In genomic region chr2:232876071-232876977, GRCh38 we compare ENCODE assay signal across 8 cellular contexts. TPM values are rescaled to one million over a fixed set of nuclear protein-coding genes. Genes with fewer than 3 reads are reported as not detected.
DNase-seq lines count a peak whose midpoint lies in the region; ATAC-seq and TF ChIP-seq lines count a peak whose summit lies in the region.

No MANE protein-coding gene starts in this region.

- H3K27me3 ChIP-seq in GM06990 (replicated peaks; ENCODE audit: control insufficient read depth, insufficient read depth, low read length) (no peaks in the 10 kb centered on the region), Caco-2 (replicated peaks; ENCODE audit: control insufficient read depth, insufficient read depth, low read length) (no peaks in the 10 kb centered on the region)

- DNase-seq in GM06990 (ENCODE audit: extremely low read depth, insufficient read length): peak; percentile 72
- peak; percentile 61 for DNase-seq in HT-29 (ENCODE audit: low spot score)
- DNase-seq in activated CD8-positive, alpha-beta T cell treated with anti-CD3 and anti-CD28 coated beads for 36 hours: peak; percentile 50
- peak in 1 of 2 donors; percentile 53 for DNase-seq in foreskin fibroblast
- no peak for DNase-seq in neural crest cell (ENCODE audit: low read depth, low spot score)
- DNase-seq in ureter (ENCODE audit: low spot score): no peak
- DNase-seq in cortex of kidney (lab: John Stamatoyannopoulos, UW): no peak
- DNase-seq in Caco-2: no peak

- H3K36me3 ChIP-seq in GM06990 (ENCODE audit: control insufficient read depth, insufficient read depth, low read length) (no peaks in the 10 kb centered on the region; the same call in 1 of the 2 replicates), Caco-2 (ENCODE audit: control insufficient read depth, insufficient read depth, low read length) (no peaks in the 10 kb centered on the region)

- peak overlapping the region; percentile 61 for H3K4me3 Mint-ChIP-seq in activated CD8-positive, alpha-beta T cell treated with anti-CD3 and anti-CD28 coated beads for 36 hours
- H3K4me3 Mint-ChIP-seq in neural crest cell (no peak overlapping the region), Caco-2 (ENCODE audit: unreplicated experiment) (no peak overlapping the region)

- H3K4me3 ChIP-seq in GM06990 (replicated peaks; ENCODE audit: low read depth, low read length) (peak overlapping the region; percentile 63), foreskin fibroblast (ENCODE audit: low read depth in 1 of 2, low read length in 2 of 2) (peak overlapping the region; percentile 22 to 39), Caco-2 (ENCODE audit: low read depth, low read length) (no peak overlapping the region)

- H3K4me1 ChIP-seq in Caco-2: 0 out of 2 replicates have a peak, but pooled peaks cover 9% of the 10 kb centered on the region

- CTCF ChIA-PET in activated CD8-positive, alpha-beta T cell treated with anti-CD3 and anti-CD28 coated beads for 36 hours (lab: Charles Lee): interaction anchor here (1.0 kb wide), 1 partner anchor 178 kb away, joined by 5 read pairs; no protein-coding TSS in a partner anchor
- CTCF ChIA-PET in Caco-2 (lab: Charles Lee): no interaction called here

- no peaks in the 10 kb centered on the region for H3K36me3 Mint-ChIP-seq in activated CD8-positive, alpha-beta T cell treated with anti-CD3 and anti-CD28 coated beads for 36 hours (ENCODE audit: low read depth)
- H3K36me3 Mint-ChIP-seq in neural crest cell (ENCODE audit: low read depth): no peaks in the 10 kb centered on the region
- peaks cover 6% of the 10 kb centered on the region for H3K36me3 Mint-ChIP-seq in Caco-2 (ENCODE audit: insufficient read depth, unreplicated experiment)

- no peaks in the 10 kb centered on the region for H3K9me3 Mint-ChIP-seq in activated CD8-positive, alpha-beta T cell treated with anti-CD3 and anti-CD28 coated beads for 36 hours
- H3K9me3 Mint-ChIP-seq in neural crest cell: no peaks in the 10 kb centered on the region
- H3K9me3 Mint-ChIP-seq in Caco-2 (ENCODE audit: unreplicated experiment): no peaks in the 10 kb centered on the region

- POLR2A ChIA-PET in activated CD8-positive, alpha-beta T cell treated with anti-CD3 and anti-CD28 coated beads for 36 hours (lab: Charles Lee): no interaction called here
- POLR2A ChIA-PET in Caco-2 (lab: Charles Lee): no interaction called here

- peak; percentile 68 for ATAC-seq in activated CD8-positive, alpha-beta T cell treated with anti-CD3 and anti-CD28 coated beads for 36 hours

- intact Hi-C loops in activated CD8-positive, alpha-beta T cell treated with anti-CD3 and anti-CD28 coated beads for 36 hours (cut with micrococcal nuclease): loop anchor here (10.0 kb wide), 1 partner anchor 378 kb away; the partner anchor contains the start of gene ATG16L1
- intact Hi-C loops in Caco-2 (cut with micrococcal nuclease; ENCODE audit: unreplicated experiment): no loop called here

- BruUV-seq in Caco-2 (replicated peaks; lab: Mats Ljungman, UMichigan): no TSS peak

- peak; percentile 29 for TF ChIP-seq CTCF in GM06990 (IDR thresholded peaks at IDR 0.05; ENCODE audit: insufficient read depth, low read length, poor library complexity, severe bottlenecking)
- peak; percentile 42 for TF ChIP-seq CTCF in activated CD8-positive, alpha-beta T cell treated with anti-CD3 and anti-CD28 coated beads for 36 hours (IDR thresholded peaks at IDR 0.05)
- TF ChIP-seq CTCF in foreskin fibroblast (IDR thresholded peaks at IDR 0.05; ENCODE audit: low read depth, low read length): no peak
- peak; percentile 56 for TF ChIP-seq CTCF in neural crest cell (conservative IDR thresholded peaks at IDR 0.05)
- no peak for TF ChIP-seq CTCF in Caco-2 (IDR thresholded peaks at IDR 0.05; ENCODE audit: insufficient read depth in 1 of 2, low read depth in 1 of 2, low read length in 1 of 2, severe bottlenecking in 1 of 2, unreplicated experiment in 1 of 2)

- peaks cover 4% of the 10 kb centered on the region for H3K4me1 Mint-ChIP-seq in activated CD8-positive, alpha-beta T cell treated with anti-CD3 and anti-CD28 coated beads for 36 hours (ENCODE audit: low read depth)
- peaks cover 20% of the 10 kb centered on the region for H3K4me1 Mint-ChIP-seq in neural crest cell
- no peaks in the 10 kb centered on the region for H3K4me1 Mint-ChIP-seq in Caco-2 (ENCODE audit: low read depth, unreplicated experiment)

- H3K27me3 Mint-ChIP-seq in activated CD8-positive, alpha-beta T cell treated with anti-CD3 and anti-CD28 coated beads for 36 hours: peaks cover 17% of the 10 kb centered on the region
- H3K27me3 Mint-ChIP-seq in neural crest cell (ENCODE audit: low read depth): peaks cover 43% of the 10 kb centered on the region
- H3K27me3 Mint-ChIP-seq in Caco-2 (ENCODE audit: insufficient read depth, unreplicated experiment): no peaks in the 10 kb centered on the region

- no peaks in the 10 kb centered on the region for H3K9me3 ChIP-seq in Caco-2

- H3K27ac Mint-ChIP-seq in activated CD8-positive, alpha-beta T cell treated with anti-CD3 and anti-CD28 coated beads for 36 hours: no peak overlapping the region
- H3K27ac Mint-ChIP-seq in neural crest cell (ENCODE audit: unreplicated experiment) (no peak overlapping the region), Caco-2 (ENCODE audit: unreplicated experiment) (no peak overlapping the region)

RNA-seq across cellular contexts. Expression of gene SNORC, which starts 6.3 kb away (rescaled TPM):
- total RNA-seq in HT-29 (2014; rRNA removed; shearing (Covaris generic)): 2.6 and 4.9 TPM in 2 replicates
- total RNA-seq in activated CD8-positive, alpha-beta T cell treated with anti-CD3 and anti-CD28 coated beads for 36 hours: 1 to 10 TPM; 2.1 to 2.4 TPM
- total RNA-seq in neural crest cell: 2.8 and 3.0 TPM in 2 replicates
- 7.3 TPM for total RNA-seq in ureter
- 4.3 and 4.8 TPM in 2 replicates for total RNA-seq in Caco-2 (2022)

Comparison
In these comparisons a context has a peak if more than half of its experiments do, and no peak if none do; other contexts are left out.
1. DNase-seq: peak in GM06990 (single experiment), HT-29 (single experiment) and activated CD8-positive, alpha-beta T cell treated with anti-CD3 and anti-CD28 coated beads for 36 hours (single experiment); none in neural crest cell (single experiment), ureter (single experiment), cortex of kidney (single experiment) and Caco-2 (0 of 2).
2. CTCF ChIP-seq: peak in GM06990 (single experiment), activated CD8-positive, alpha-beta T cell treated with anti-CD3 and anti-CD28 coated beads for 36 hours (single experiment) and neural crest cell (single experiment); none in foreskin fibroblast (single experiment) and Caco-2 (0 of 2).